In the genomic region with DNA sequence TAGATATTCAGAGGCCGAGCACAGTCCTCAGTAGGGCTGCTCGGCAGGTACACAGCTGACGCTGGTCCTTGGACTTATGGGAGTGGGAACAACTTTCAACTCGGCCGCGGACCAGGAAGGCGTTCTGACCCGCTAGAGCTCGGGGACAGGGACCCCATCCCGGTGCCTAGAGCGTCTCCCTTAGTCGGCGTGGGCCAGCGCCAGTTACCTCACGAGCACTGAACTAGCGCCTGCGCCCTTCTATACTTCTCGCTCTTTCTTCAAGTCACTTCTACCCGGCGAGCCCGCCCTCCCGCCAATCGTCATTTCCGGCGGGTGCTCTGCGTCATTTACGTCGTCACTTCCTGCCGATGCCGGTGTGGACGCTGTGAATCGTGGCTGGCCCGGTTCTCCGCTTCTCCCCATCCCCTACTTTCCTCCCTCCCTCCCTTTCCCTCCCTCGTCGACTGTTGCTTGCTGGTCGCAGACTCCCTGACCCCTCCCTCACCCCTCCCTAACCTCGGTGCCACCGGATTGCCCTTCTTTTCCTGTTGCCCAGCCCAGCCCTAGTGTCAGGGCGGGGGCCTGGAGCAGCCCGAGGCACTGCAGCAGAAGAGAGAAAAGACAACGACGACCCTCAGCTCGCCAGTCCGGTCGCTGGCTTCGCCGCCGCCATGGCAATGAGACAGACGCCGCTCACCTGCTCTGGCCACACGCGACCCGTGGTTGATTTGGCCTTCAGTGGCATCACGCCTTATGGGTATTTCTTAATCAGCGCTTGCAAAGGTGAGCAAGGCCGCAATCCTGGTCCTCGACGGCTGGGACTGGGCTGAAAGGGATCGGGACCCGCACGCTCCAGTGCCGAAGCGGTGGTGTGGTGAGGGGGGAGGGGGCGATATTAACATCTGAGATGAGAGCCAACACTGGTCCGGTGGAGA, we compare ENCODE assay signal across 8 cellular contexts. TPM values are rescaled to one million over a fixed set of nuclear protein-coding genes. Genes with fewer than 3 reads are reported as not detected.
A peak's percentile ranks its signal among the peaks of the same experiment; 100 is the strongest.
DNase-seq lines count a peak whose midpoint lies in the region; ATAC-seq, FAIRE-seq and TF ChIP-seq lines count a peak whose summit lies in the region.

A gene with protein sequence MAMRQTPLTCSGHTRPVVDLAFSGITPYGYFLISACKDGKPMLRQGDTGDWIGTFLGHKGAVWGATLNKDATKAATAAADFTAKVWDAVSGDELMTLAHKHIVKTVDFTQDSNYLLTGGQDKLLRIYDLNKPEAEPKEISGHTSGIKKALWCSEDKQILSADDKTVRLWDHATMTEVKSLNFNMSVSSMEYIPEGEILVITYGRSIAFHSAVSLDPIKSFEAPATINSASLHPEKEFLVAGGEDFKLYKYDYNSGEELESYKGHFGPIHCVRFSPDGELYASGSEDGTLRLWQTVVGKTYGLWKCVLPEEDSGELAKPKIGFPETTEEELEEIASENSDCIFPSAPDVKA (plus strand): TSS at position 333 of the 917 bp plus-strand sequence. CDS start 321 bp downstream, at position 654.

- DNase-seq in EL (peak; percentile 96), H54 (ENCODE audit: insufficient read length, low spot score) (peak; percentile 74), fibroblast of peridontal ligament (ENCODE audit: extremely low read depth) (peak; percentile 97)
- DNase-seq in activated T-helper 9 cell treated with anti-CD3 and anti-CD28 coated beads, Interleukin-2, amount 50 U/mL, for 16 hours (ENCODE audit: low read depth), result peak; percentile 93
- peak; percentile 97 for DNase-seq in natural killer cell treated with Interleukin-12 subunit alpha and Interleukin-12 subunit beta and Interleukin-15 and Interleukin-18, amount 100 ng/mL, for 72 hours (ENCODE audit: low spot score)
- DNase-seq in stimulated activated naive CD8-positive, alpha-beta T cell treated with anti-CD3 and anti-CD28 coated beads, Interleukin-15, Interleukin-2, amounts not matched to agents 100 U/mL and 50 U/mL, for 24 hours, result peak; percentile 94

- no peak for TF ChIP-seq CTCF in Loucy (conservative IDR thresholded peaks at IDR 0.05; ENCODE audit: low read length)

- H3K36me3 ChIP-seq in Loucy (ENCODE audit: insufficient read depth, low read length), result no peaks in the 10 kb centered on the region

- peak within 1 kb of the TSS; percentile 88 for H2AFZ ChIP-seq in Loucy (ENCODE audit: low read length)

- no peaks in the 10 kb centered on the region for H3K27me3 ChIP-seq in Loucy (ENCODE audit: insufficient read depth, low read length, poor library complexity, severe bottlenecking)

- H3K9me3 Mint-ChIP-seq in natural killer cell treated with Interleukin-12 subunit alpha and Interleukin-12 subunit beta and Interleukin-15 and Interleukin-18, amount 100 ng/mL, for 72 hours, result no peaks in the 10 kb centered on the region

- H3K4me2 ChIP-seq in Loucy (ENCODE audit: low read depth, low read length, poor library complexity, severe bottlenecking), result peak within 1 kb of the TSS; percentile 89

- peaks cover 0 to under 1% of the 10 kb centered on the region in 2 donors for H3K27me3 Mint-ChIP-seq in natural killer cell treated with Interleukin-12 subunit alpha and Interleukin-12 subunit beta and Interleukin-15 and Interleukin-18, amount 100 ng/mL, for 72 hours

- peak; percentile 97 to 98 for ATAC-seq in natural killer cell treated with Interleukin-12 subunit alpha and Interleukin-12 subunit beta and Interleukin-15 and Interleukin-18, amount 100 ng/mL, for 72 hours
- peak; percentile 97 for ATAC-seq in stimulated activated naive CD8-positive, alpha-beta T cell treated with anti-CD3 and anti-CD28 coated beads, Interleukin-15, Interleukin-2, amounts not matched to agents 100 U/mL and 50 U/mL, for 24 hours

- peaks cover 50% of the 10 kb centered on the region for H3K79me2 ChIP-seq in Loucy (ENCODE audit: insufficient read depth, low read length)

- H3K4me3 Mint-ChIP-seq in natural killer cell treated with Interleukin-12 subunit alpha and Interleukin-12 subunit beta and Interleukin-15 and Interleukin-18, amount 100 ng/mL, for 72 hours, result peak within 1 kb of the TSS; percentile 82

- peaks cover 49% of the 10 kb centered on the region for H4K20me1 ChIP-seq in Loucy (ENCODE audit: insufficient read depth, low read length, poor library complexity, severe bottlenecking)

- peak; percentile 97 for FAIRE-seq in H54 (lab: Jason Lieb, UNC)

- peaks cover 21% of the 10 kb centered on the region for H3K36me3 Mint-ChIP-seq in natural killer cell treated with Interleukin-12 subunit alpha and Interleukin-12 subunit beta and Interleukin-15 and Interleukin-18, amount 100 ng/mL, for 72 hours

- H3K27ac Mint-ChIP-seq in natural killer cell treated with Interleukin-12 subunit alpha and Interleukin-12 subunit beta and Interleukin-15 and Interleukin-18, amount 100 ng/mL, for 72 hours, result peak within 1 kb of the TSS; percentile 96 to 98

- peak within 1 kb of the TSS; percentile 95 for H3K9ac ChIP-seq in Loucy (ENCODE audit: low read depth, low read length, poor library complexity, severe bottlenecking)

- no peaks in the 10 kb centered on the region for H3F3A ChIP-seq in Loucy (ENCODE audit: low read depth)

- no peaks in the 10 kb centered on the region for H3K9me3 ChIP-seq in Loucy (ENCODE audit: insufficient read depth, low read depth, low read length)

- TF ChIP-seq POLR2A in H54 (IDR thresholded peaks at IDR 0.05; ENCODE audit: low read depth, low read length) (peak; percentile 94), Raji (IDR thresholded peaks at IDR 0.05; ENCODE audit: insufficient read depth, low read depth, low read length) (peak; percentile 99)

- peaks cover 34% of the 10 kb centered on the region for H3K4me1 ChIP-seq in Loucy (ENCODE audit: insufficient read depth, low read length, poor library complexity, severe bottlenecking)

- H3K4me3 ChIP-seq in Loucy (ENCODE audit: low read length, poor library complexity, severe bottlenecking), result peak within 1 kb of the TSS; percentile 98

- no peaks in the 10 kb centered on the region for H3K9me2 ChIP-seq in Loucy (replicated peaks; ENCODE audit: low read depth, low read length)

- peaks cover 39 to 40% of the 10 kb centered on the region in 2 donors for H3K4me1 Mint-ChIP-seq in natural killer cell treated with Interleukin-12 subunit alpha and Interleukin-12 subunit beta and Interleukin-15 and Interleukin-18, amount 100 ng/mL, for 72 hours (ENCODE audit: low read depth in 2 of 2)

RNA-seq across cellular contexts. Expression of the gene that starts here (rescaled TPM):
- total RNA-seq in natural killer cell treated with Interleukin-12 subunit alpha and Interleukin-12 subunit beta and Interleukin-15 and Interleukin-18, amount 100 ng/mL, for 72 hours, result 100 to 1,000 TPM; 101 to 109 TPM

Comparison
In these comparisons a context has a peak if more than half of its experiments do, and no peak if none do; other contexts are left out.
1. Peak in every context shown above with its lines: DNase-seq, ATAC-seq and H3K4me3 ChIP-seq.